In genomic region chr13:82076421-82076820, GRCh38 we compare ENCODE assay signal across 24 cellular contexts.
DNase-seq lines count a peak whose midpoint lies in the region; ATAC-seq, FAIRE-seq and TF ChIP-seq lines count a peak whose summit lies in the region.
"Had no signal": no experiment of that assay in that cellular context is flagged by ENCODE, and none has a peak within 500 bp of the region (broad histone marks: within the 10 kb centered on the region; RNA-seq: fewer than 3 reads in every experiment).

No MANE protein-coding gene starts in this region.

- FAIRE-seq in H54 (lab: Jason Lieb, UNC), result no peak
- FAIRE-seq: HTR-8/SVneo had no signal

- H3K27me3 Mint-ChIP-seq in activated CD4-positive, alpha-beta T cell treated with anti-CD3 and anti-CD28 coated beads, Interleukin-2, amount 10 ng/mL, durations not matched to agents 7 days and 5 days, result no peaks in the 10 kb centered on the region
- H3K27me3 Mint-ChIP-seq: T-cell had no signal

- H3K9me3 Mint-ChIP-seq in activated CD4-positive, alpha-beta T cell treated with anti-CD3 and anti-CD28 coated beads, Interleukin-2, amount 10 ng/mL, durations not matched to agents 7 days and 5 days, result peaks cover 6% of the 10 kb centered on the region
- H3K9me3 Mint-ChIP-seq: H9 had no signal

- CTCF ChIA-PET in activated CD4-positive, alpha-beta T cell treated with anti-CD3 and anti-CD28 coated beads, Interleukin-2, amount 10 ng/mL, durations not matched to agents 7 days and 5 days (lab: Charles Lee), result no interaction called here

- DNase-seq in NCI-H1436 (lab: John Stamatoyannopoulos, UW), result peak; percentile 36
- no peak for DNase-seq in NCI-H1436 treated with DMSO at 0.1 percent for 48 hours (lab: John Stamatoyannopoulos, UW)
- peak; percentile 80 for DNase-seq in NCI-H2081 treated with DMSO at 0.1 percent for 48 hours (lab: John Stamatoyannopoulos, UW)
- DNase-seq in NCI-H748 (lab: John Stamatoyannopoulos, UW; ENCODE audit: unreplicated experiment), result peak; percentile 62
- DNase-seq in right cardiac atrium, result no peak
- no peak for DNase-seq in H54 (ENCODE audit: insufficient read length, low spot score)
- DNase-seq in activated CD4-positive, alpha-beta T cell treated with anti-CD3 and anti-CD28 coated beads, Interleukin-2, amount 10 ng/mL, durations not matched to agents 7 days and 5 days, result no peak
- DNase-seq: 8988T; CD8-positive, alpha-beta memory T cell; DMS79; H9; KG1; NCI-H1092 treated with DMSO at 0.1 percent for 48 hours; NCI-H1694 treated with DMSO at 0.1 percent for 48 hours; NCI-H446; NCI-H774; NK-92 treated with Interleukin-12 subunit alpha and Interleukin-12 subunit beta, amount 100 ng/mL, for 24 hours; SIG-M5; T-cell had no signal

- no peaks in the 10 kb centered on the region for H3K27me3 ChIP-seq in right cardiac atrium (ENCODE audit: control insufficient read depth, insufficient read depth)

- no peak for TF ChIP-seq POLR2A in H54 (IDR thresholded peaks at IDR 0.05; ENCODE audit: low read depth, low read length)

- H3K27ac Mint-ChIP-seq in activated CD4-positive, alpha-beta T cell treated with anti-CD3 and anti-CD28 coated beads, Interleukin-2, amount 10 ng/mL, durations not matched to agents 7 days and 5 days, result no peak overlapping the region
- H3K27ac Mint-ChIP-seq: CD8-positive, alpha-beta memory T cell; H9; T-cell; T-helper 2 cell treated with Interferon-gamma antibody and Interleukin-4, amounts not matched to agents 5 μg/mL and 100 μg/mL, for 36 hours had no signal

- H3K4me1 ChIP-seq in right cardiac atrium (ENCODE audit: control insufficient read depth, insufficient read depth, low read length), result no peaks in the 10 kb centered on the region

- no peak overlapping the region for H3K27ac ChIP-seq in right cardiac atrium (ENCODE audit: low read length)
- H3K27ac ChIP-seq: C4-2B, RWPE1 had no signal

- no peak overlapping the region for H3K4me3 ChIP-seq in right cardiac atrium (ENCODE audit: low read length)

- H3K4me1 Mint-ChIP-seq in activated CD4-positive, alpha-beta T cell treated with anti-CD3 and anti-CD28 coated beads, Interleukin-2, amount 10 ng/mL, durations not matched to agents 7 days and 5 days, result no peaks in the 10 kb centered on the region
- H3K4me1 Mint-ChIP-seq: CD8-positive, alpha-beta memory T cell; T-cell had no signal

- no peak for ATAC-seq in right cardiac atrium
- ATAC-seq: SK-N-SH treated with all-trans-retinoic acid at 6 μM for 48 hours, T-cell had no signal

- no peaks in the 10 kb centered on the region for H3K9me3 ChIP-seq in right cardiac atrium (ENCODE audit: control insufficient read depth, low read length)

- no peak overlapping the region for H3K4me3 Mint-ChIP-seq in activated CD4-positive, alpha-beta T cell treated with anti-CD3 and anti-CD28 coated beads, Interleukin-2, amount 10 ng/mL, durations not matched to agents 7 days and 5 days
- H3K4me3 Mint-ChIP-seq: CD8-positive, alpha-beta memory T cell; H9; T-cell; T-helper 2 cell treated with Interferon-gamma antibody and Interleukin-4, amounts not matched to agents 5 μg/mL and 100 μg/mL, for 36 hours had no signal

- no peaks in the 10 kb centered on the region for H3K36me3 Mint-ChIP-seq in activated CD4-positive, alpha-beta T cell treated with anti-CD3 and anti-CD28 coated beads, Interleukin-2, amount 10 ng/mL, durations not matched to agents 7 days and 5 days (ENCODE audit: low read depth)
- H3K36me3 Mint-ChIP-seq: CD8-positive, alpha-beta memory T cell; T-cell had no signal

- intact Hi-C loops in right cardiac atrium (cut with DNase I), result no loop called here

- WGBS in right cardiac atrium, result 78% methylated on average over 4 of the region's 4 CpGs

- POLR2A ChIA-PET in activated CD4-positive, alpha-beta T cell treated with anti-CD3 and anti-CD28 coated beads, Interleukin-2, amount 10 ng/mL, durations not matched to agents 7 days and 5 days (lab: Charles Lee), result no interaction called here

Comparison
In these comparisons a context has a peak if more than half of its experiments do, and no peak if none do; other contexts are left out.
1. DNase-seq: peak in NCI-H1436 (single experiment), NCI-H2081 treated with DMSO at 0.1 percent for 48 hours (single experiment) and NCI-H748 (single experiment); none in NCI-H1436 treated with DMSO at 0.1 percent for 48 hours (single experiment), right cardiac atrium (0 of 3), H54 (single experiment) and activated CD4-positive, alpha-beta T cell treated with anti-CD3 and anti-CD28 coated beads, Interleukin-2, amount 10 ng/mL, durations not matched to agents 7 days and 5 days (single experiment).